Comparison of ENCODE assay signal across 8 cellular contexts in genomic region chr3:194140520-194141414, GRCh38. TPM values are rescaled to one million over a fixed set of nuclear protein-coding genes. Genes with fewer than 3 reads are reported as not detected.
DNase-seq lines count a peak whose midpoint lies in the region; ATAC-seq, FAIRE-seq and TF ChIP-seq lines count a peak whose summit lies in the region.

No MANE protein-coding gene starts in this region.

- H3K9me3 ChIP-seq in PC-3 (ENCODE audit: low read length) (no peaks in the 10 kb centered on the region), K562 (replicated peaks; ENCODE audit: control insufficient read depth, insufficient read depth, low read depth, low read length) (no peaks in the 10 kb centered on the region), iPS-18c (ENCODE audit: control insufficient read depth, insufficient read depth, low read length) (no peaks in the 10 kb centered on the region), smooth muscle cell (replicated peaks; ENCODE audit: low read depth) (no peaks in the 10 kb centered on the region)

- POLR2A ChIA-PET in AG04449 (lab: Yijun Ruan, JAX), result interaction anchor here (0.5 to 1.2 kb wide), 6 partner anchors 11 to 270 kb away, joined by 3 to 6 read pairs (median 3); no protein-coding TSS in a partner anchor
- POLR2A ChIA-PET in PC-3 (lab: Charles Lee; ENCODE audit: unreplicated experiment), result interaction anchor here (0.5 to 2.5 kb wide), 26 partner anchors 10 to 532 kb away, joined by 3 to 33 read pairs (median 6); no protein-coding TSS in a partner anchor
- POLR2A ChIA-PET in K562 (lab: Yijun Ruan, JAX), result interaction anchor here (0.5 to 4.9 kb wide), 29 partner anchors 11 to 363 kb away, joined by 3 to 48 read pairs (median 4); no protein-coding TSS in a partner anchor

- H3K4me3 ChIP-seq in AG04449 (ENCODE audit: low read depth, low read length) (peak overlapping the region; percentile 44), PC-3 (ENCODE audit: low read length) (peak overlapping the region; percentile 89), K562 (peak overlapping the region; percentile 40), iPS-18c (ENCODE audit: insufficient read depth, low read depth, low read length) (peak overlapping the region; percentile 32), smooth muscle cell (peak overlapping the region; percentile 83)

- H3K36me3 ChIP-seq in PC-3 (ENCODE audit: low read depth, low read length) (peaks cover 18% of the 10 kb centered on the region; the same call in 1 of the 2 replicates), K562 (ENCODE audit: control insufficient read depth, insufficient read depth, low read length) (peaks cover 11% of the 10 kb centered on the region; the same call in 1 of the 3 replicates), smooth muscle cell (ENCODE audit: low read depth) (no peaks in the 10 kb centered on the region)

- H3K4me1 ChIP-seq in PC-3 (ENCODE audit: insufficient read depth, low read length), result peaks cover 45% of the 10 kb centered on the region
- H3K4me1 ChIP-seq in K562 (replicated peaks in 1 of 2; ENCODE audit: control insufficient read depth in 2 of 2, insufficient read depth in 2 of 2, low read length in 2 of 2), result peaks cover 40 to 57% of the 10 kb centered on the region in 2 experiments
- H3K4me1 ChIP-seq in smooth muscle cell (ENCODE audit: low read depth), result peaks cover 39% of the 10 kb centered on the region

- TF ChIP-seq CTCF in AG04449 (IDR thresholded peaks at IDR 0.05; ENCODE audit: insufficient read depth, low read length, missing control alignments), result no peak
- no peak for TF ChIP-seq CTCF in GM20000 (IDR thresholded peaks at IDR 0.05; ENCODE audit: extremely low read depth, missing control alignments)
- no peak for TF ChIP-seq CTCF in PC-3 (conservative IDR thresholded peaks at IDR 0.05; ENCODE audit: low read depth, low read length)
- TF ChIP-seq CTCF in K562 (IDR thresholded peaks at IDR 0.05 in 2 of 3, conservative IDR thresholded peaks at IDR 0.05 in 1 of 3; ENCODE audit: insufficient read depth in 2 of 3, low read depth in 1 of 3, low read length in 3 of 3), result no peak
- no peak for TF ChIP-seq CTCF in smooth muscle cell (IDR thresholded peaks at IDR 0.05; ENCODE audit: borderline replicate concordance, insufficient read depth, poor library complexity, severe bottlenecking)

- intact Hi-C loops in PC-3 (cut with micrococcal nuclease), result loop anchor here (2.0 kb wide), 1 partner anchor 182 kb away; no protein-coding TSS in a partner anchor
- intact Hi-C loops in K562 (cut with micrococcal nuclease), result loop anchor here (1.0 kb wide), 1 partner anchor 175 kb away; no protein-coding TSS in a partner anchor

- ATAC-seq in PC-3 (peak; percentile 7), K562 (peak; percentile 34)

- FAIRE-seq in K562 (lab: Jason Lieb, UNC), result peak; percentile 65

- H3K9me2 ChIP-seq in PC-3 (replicated peaks; ENCODE audit: low read length), result no peaks in the 10 kb centered on the region

- H3K4me2 ChIP-seq in PC-3 (ENCODE audit: low read length) (peak overlapping the region; percentile 96), K562 (ENCODE audit: insufficient read depth, low read length) (peak overlapping the region; percentile 77), smooth muscle cell (peak overlapping the region; percentile 91)

- H3K27me3 ChIP-seq in PC-3 (ENCODE audit: low read length) (no peaks in the 10 kb centered on the region), K562 (ENCODE audit: control insufficient read depth in 2 of 2, insufficient read depth in 2 of 2, low read length in 2 of 2) (no peaks in the 10 kb centered on the region), smooth muscle cell (ENCODE audit: low read depth) (no peaks in the 10 kb centered on the region)

- in situ Hi-C loops in K562 (cut with MboI), result no loop called here

- H2AFZ ChIP-seq in PC-3 (ENCODE audit: low read length) (no peak overlapping the region), K562 (ENCODE audit: low read depth, low read length) (peak overlapping the region; percentile 68), smooth muscle cell (ENCODE audit: low read depth) (no peak overlapping the region)

- BruUV-seq in PC-3 (replicated peaks; lab: Mats Ljungman, UMichigan) (TSS peak; percentile 28), K562 (replicated peaks; lab: Mats Ljungman, UMichigan) (TSS peak; percentile 82)

- peaks cover 32% of the 10 kb centered on the region for H3K79me2 ChIP-seq in PC-3 (ENCODE audit: low read length)
- H3K79me2 ChIP-seq in K562 (ENCODE audit: control insufficient read depth, insufficient read depth, low read length), result peaks cover 31% of the 10 kb centered on the region
- H3K79me2 ChIP-seq in smooth muscle cell (ENCODE audit: low read depth), result peaks cover 12% of the 10 kb centered on the region

- no peaks in the 10 kb centered on the region for H3K9me1 ChIP-seq in K562 (ENCODE audit: control insufficient read depth, insufficient read depth, low read length)

- peak overlapping the region; percentile 87 for H3K27ac ChIP-seq in PC-3 (ENCODE audit: low read length)
- peak overlapping the region; percentile 97 for H3K27ac ChIP-seq in K562 (ENCODE audit: extremely low read depth, low read depth, low read length)
- peak overlapping the region; percentile 90 for H3K27ac ChIP-seq in smooth muscle cell (ENCODE audit: low read depth)

- TF ChIP-seq POLR2A in K562 (conservative IDR thresholded peaks at IDR 0.05), result peak; percentile 65

- DNase-seq in AG04449 (ENCODE audit: low read depth, low spot score), result no peak
- DNase-seq in GM20000 (ENCODE audit: low spot score), result peak; percentile 70
- peak; percentile 83 for DNase-seq in PC-3
- peak; percentile 64 to 85 (median 72) for DNase-seq in K562 (ENCODE audit: extremely low read depth in 1 of 4, low spot score in 3 of 4)
- DNase-seq in smooth muscle cell (lab: John Stamatoyannopoulos, UW; ENCODE audit: unreplicated experiment), result no peak
- DNase-seq in NK-92 treated with Interleukin-12 subunit alpha and Interleukin-12 subunit beta, amount 100 ng/mL, for 24 hours (lab: John Stamatoyannopoulos, UW), result no peak
- no peak for DNase-seq in SIG-M5 (lab: John Stamatoyannopoulos, UW)

- CTCF ChIA-PET in AG04449 (lab: Yijun Ruan, JAX) (interaction anchor here (0.9 to 9.1 kb wide), 4 partner anchors 62 to 359 kb away, joined by 3 to 100 read pairs (median 18); no protein-coding TSS in a partner anchor), PC-3 (lab: Charles Lee) (interaction anchor here (1.0 to 4.2 kb wide), 3 partner anchors 50 to 360 kb away, joined by 3 to 42 read pairs (median 14); no protein-coding TSS in a partner anchor), K562 (lab: Yijun Ruan, JAX; ENCODE audit: low intra/inter-chr PET ratio) (interaction anchor here (0.7 kb wide), 1 partner anchor 346 kb away, joined by 4 read pairs; no protein-coding TSS in a partner anchor)

- H3K9ac ChIP-seq in PC-3 (ENCODE audit: low read length) (peak overlapping the region; percentile 70), K562 (ENCODE audit: insufficient read depth in 1 of 2, low read depth in 2 of 2, low read length in 2 of 2) (peak overlapping the region; percentile 83 to 93), smooth muscle cell (ENCODE audit: low read depth) (peak overlapping the region; percentile 60)

- TF ChIP-seq RAD21 in K562 (CRISPR knock-in tag; conservative IDR thresholded peaks at IDR 0.05 in 1 of 2, IDR thresholded peaks at IDR 0.05 in 1 of 2), result peak in 1 of 2 experiments; percentile 21; a peak in 3 of 4 replicates

- peak; percentile 56; the same call in 1 of the 2 replicates for TF ChIP-seq EP300 in K562 (IDR thresholded peaks at IDR 0.05; ENCODE audit: low read length)

- H4K20me1 ChIP-seq in PC-3 (ENCODE audit: low read length) (peaks cover 22% of the 10 kb centered on the region), K562 (replicated peaks; ENCODE audit: control insufficient read depth, insufficient read depth, low read length) (no peaks in the 10 kb centered on the region), smooth muscle cell (ENCODE audit: low read depth) (peaks cover 20% of the 10 kb centered on the region)

- H3F3A ChIP-seq in PC-3 (ENCODE audit: low read length, unreplicated experiment) (peaks cover 16% of the 10 kb centered on the region), smooth muscle cell (ENCODE audit: low read depth) (peaks cover 46% of the 10 kb centered on the region)

- 2% methylated on average over 60 of the region's 71 CpGs for WGBS in K562 (ENCODE audit: insufficient coverage, low coverage, missing lambda C conversion rate)
- WGBS in smooth muscle cell (ENCODE audit: low lambda C conversion rate), result 2% methylated on average over 58 of the region's 71 CpGs

TF ChIP-seq in K562, 482 proteins besides CTCF, POLR2A, EP300 and RAD21 (continues in another document):
- no peak for TF ChIP-seq SNRNP70 (optimal IDR thresholded peaks at IDR 0.05; ENCODE audit: low read depth, low read length)
- no peak; the same call in 1 of the 2 replicates for TF ChIP-seq HIVEP1 (CRISPR knock-in tag; IDR thresholded peaks at IDR 0.05)

RNA-seq across cellular contexts. Expression of gene HES1, which starts 4.8 kb away (rescaled TPM):
- total RNA-seq in PC-3 (2014; rRNA removed), result 852 and 906 TPM in 2 replicates
- total RNA-seq in K562 (2011; cell fraction: chromatin; rRNA removed; ENCODE audit: low replicate concordance), result 7.6 and 9.1 TPM in 2 replicates
- 13.3 and 13.7 TPM in 2 replicates for total RNA-seq in K562 (2011; cell fraction: nucleolus; rRNA removed)
- 10.1 and 12.0 TPM in 2 replicates for total RNA-seq in K562 (2011; cell fraction: nucleoplasm; rRNA removed)
- 37.0 and 46.8 TPM in 2 replicates for total RNA-seq in K562 (2014; rRNA removed)
- total RNA-seq in K562 (2014; rRNA removed; fragmentation: Illumina TruSeq; extraction: Trizol), result 17.7 and 17.8 TPM in 2 replicates
- total RNA-seq in K562 (2015; rRNA removed; fragmentation: Illumina TruSeq; extraction: Trizol), result 24.0 and 24.9 TPM in 2 replicates
- 30.5 and 39.1 TPM in 2 replicates for total RNA-seq in K562 (2021)
- 4.8 and 9.0 TPM in 2 replicates for polyA plus RNA-seq in K562 (2011; rRNA removed)
- polyA plus RNA-seq in K562 (2011; cell fraction: cytosol; rRNA removed), result 4.5 and 21.4 TPM in 2 replicates
- polyA plus RNA-seq in K562 (2011; cell fraction: nucleus; rRNA removed), result 7.4 and 25.5 TPM in 2 replicates
- polyA plus RNA-seq in K562 (2012), result 45.6 and 82.2 TPM in 2 replicates
- 16.7 and 19.3 TPM in 2 replicates for polyA plus RNA-seq in K562 (2014; fragmentation: Illumina TruSeq; extraction: Trizol)
- 1 to 10 TPM; 3.4 to 6.3 TPM for polyA plus RNA-seq in K562 (2014; fragmentation: Nextera tagmentation; extraction: Ambion mirVana)
- 23.1 and 32.2 TPM in 2 replicates for polyA plus RNA-seq in K562 (2014; rRNA removed)
- 2.8 and 7.0 TPM in 2 replicates for polyA minus RNA-seq in K562 (2011; rRNA and poly(A)+ RNA removed)
- polyA minus RNA-seq in K562 (2011; cell fraction: cytosol; rRNA and poly(A)+ RNA removed), result 7.7 and 23.0 TPM in 2 replicates
- 12.7 and 22.8 TPM in 2 replicates for polyA minus RNA-seq in K562 (2011; cell fraction: nucleus; rRNA and poly(A)+ RNA removed)
- total RNA-seq in smooth muscle cell, result 69.5 and 96.8 TPM in 2 replicates
- 52.0 and 59.9 TPM in 2 replicates for polyA plus RNA-seq in smooth muscle cell

Comparison
In these comparisons a context has a peak if more than half of its experiments do, and no peak if none do; other contexts are left out.
1. DNase-seq: peak in GM20000 (single experiment), PC-3 (single experiment) and K562 (4 of 4); none in AG04449 (single experiment), smooth muscle cell (single experiment), NK-92 treated with Interleukin-12 subunit alpha and Interleukin-12 subunit beta, amount 100 ng/mL, for 24 hours (single experiment) and SIG-M5 (single experiment).
2. H3K4me3 ChIP-seq: peak in every context shown above with its lines; median percentile 89 in PC-3; 83 in smooth muscle cell; 44 in AG04449; 40 in K562; 32 in iPS-18c.
3. Peak in every context shown above with its lines, with median percentiles within 50 percentile points of each other: H3K27ac ChIP-seq, H3K4me2 ChIP-seq and H3K9ac ChIP-seq.